13 cellular contexts compared by ENCODE assay signal in genomic region chr1:8651236-8651890, GRCh38.
DNase-seq lines count a peak whose midpoint lies in the region; ATAC-seq and TF ChIP-seq lines count a peak whose summit lies in the region.
"Had no signal": no experiment of that assay in that cellular context is flagged by ENCODE, and none has a peak within 500 bp of the region (broad histone marks: within the 10 kb centered on the region; RNA-seq: fewer than 3 reads in every experiment).

No MANE protein-coding gene starts in this region.

- peaks cover 37% of the 10 kb centered on the region for H3K4me1 Mint-ChIP-seq in activated naive CD4-positive, alpha-beta T cell treated with anti-CD3 and anti-CD28 coated beads, Interleukin-2, amount 50 U/mL, for 24 hours
- peaks cover 66% of the 10 kb centered on the region for H3K4me1 Mint-ChIP-seq in T-helper 2 cell treated with Interferon-gamma antibody and Interleukin-4, amounts not matched to agents 5 μg/mL and 100 μg/mL, for 36 hours (ENCODE audit: low read depth)
- peaks cover 54% of the 10 kb centered on the region for H3K4me1 Mint-ChIP-seq in stimulated activated naive CD8-positive, alpha-beta T cell treated with anti-CD3 and anti-CD28 coated beads, Interleukin-15, amount 100 ng/mL, for 72 hours

- ATAC-seq in stimulated activated naive CD8-positive, alpha-beta T cell treated with anti-CD3 and anti-CD28 coated beads, Interleukin-15, amount 100 ng/mL, for 72 hours = peak; percentile 74
- ATAC-seq in HG02798 (IDR thresholded peaks at IDR 0.05; ENCODE audit: poor library complexity, unreplicated experiment) = no peak
- ATAC-seq: left colon, PC-3 had no signal

- no peak overlapping the region for H3K4me3 Mint-ChIP-seq in activated naive CD4-positive, alpha-beta T cell treated with anti-CD3 and anti-CD28 coated beads, Interleukin-2, amount 50 U/mL, for 24 hours
- H3K4me3 Mint-ChIP-seq in T-helper 2 cell treated with Interferon-gamma antibody and Interleukin-4, amounts not matched to agents 5 μg/mL and 100 μg/mL, for 36 hours = peak overlapping the region; percentile 36
- H3K4me3 Mint-ChIP-seq in stimulated activated naive CD8-positive, alpha-beta T cell treated with anti-CD3 and anti-CD28 coated beads, Interleukin-15, amount 100 ng/mL, for 72 hours = peak overlapping the region in 1 of 2 donors; percentile 56

- no peaks in the 10 kb centered on the region for H3K9me3 ChIP-seq in right atrium auricular region
- H3K9me3 ChIP-seq: transverse colon had no signal

- TF ChIP-seq CTCF in right atrium auricular region (IDR thresholded peaks at IDR 0.05) = no peak

- no peaks in the 10 kb centered on the region for H3K27me3 ChIP-seq in right atrium auricular region
- H3K27me3 ChIP-seq: transverse colon had no signal

- H3K27ac Mint-ChIP-seq in activated naive CD4-positive, alpha-beta T cell treated with anti-CD3 and anti-CD28 coated beads, Interleukin-2, amount 50 U/mL, for 24 hours = peak overlapping the region; percentile 77
- H3K27ac Mint-ChIP-seq in T-helper 2 cell treated with Interferon-gamma antibody and Interleukin-4, amounts not matched to agents 5 μg/mL and 100 μg/mL, for 36 hours = peak overlapping the region; percentile 78
- peak overlapping the region; percentile 33 to 74 for H3K27ac Mint-ChIP-seq in stimulated activated naive CD8-positive, alpha-beta T cell treated with anti-CD3 and anti-CD28 coated beads, Interleukin-15, amount 100 ng/mL, for 72 hours

- no peak for DNase-seq in activated naive CD4-positive, alpha-beta T cell treated with Interleukin-2 at 50 U/mL for 16 hours
- no peak for DNase-seq in T-helper 2 cell treated with Interferon-gamma antibody and Interleukin-4, amounts not matched to agents 5 μg/mL and 100 μg/mL, for 36 hours (ENCODE audit: low spot score)
- DNase-seq in right atrium auricular region (ENCODE audit: low spot score) (no peak), RPMI8226 (no peak), SIG-M5 treated with dmso at 0.1 percent for 504 hours (lab: John Stamatoyannopoulos, UW; ENCODE audit: unreplicated experiment) (no peak)
- no peak for DNase-seq in stimulated activated naive CD8-positive, alpha-beta T cell treated with anti-CD3 and anti-CD28 coated beads, Interleukin-15, amount 100 ng/mL, for 72 hours
- DNase-seq: GM23248, left colon, PC-3, T1000, transverse colon had no signal

- peaks cover 14% of the 10 kb centered on the region for H3K36me3 Mint-ChIP-seq in activated naive CD4-positive, alpha-beta T cell treated with anti-CD3 and anti-CD28 coated beads, Interleukin-2, amount 50 U/mL, for 24 hours
- H3K36me3 Mint-ChIP-seq in T-helper 2 cell treated with Interferon-gamma antibody and Interleukin-4, amounts not matched to agents 5 μg/mL and 100 μg/mL, for 36 hours (ENCODE audit: low read depth) = peaks cover 29% of the 10 kb centered on the region

- no peaks in the 10 kb centered on the region for H3K27me3 Mint-ChIP-seq in activated naive CD4-positive, alpha-beta T cell treated with anti-CD3 and anti-CD28 coated beads, Interleukin-2, amount 50 U/mL, for 24 hours
- no peaks in the 10 kb centered on the region for H3K27me3 Mint-ChIP-seq in T-helper 2 cell treated with Interferon-gamma antibody and Interleukin-4, amounts not matched to agents 5 μg/mL and 100 μg/mL, for 36 hours (ENCODE audit: low read depth)
- no peaks in the 10 kb centered on the region for H3K27me3 Mint-ChIP-seq in stimulated activated naive CD8-positive, alpha-beta T cell treated with anti-CD3 and anti-CD28 coated beads, Interleukin-15, amount 100 ng/mL, for 72 hours

- peak overlapping the region; percentile 26 to 28 for H3K27ac ChIP-seq in right atrium auricular region
- H3K27ac ChIP-seq: GM23248, transverse colon had no signal

- H3K4me3 ChIP-seq in right atrium auricular region = no peak overlapping the region
- H3K4me3 ChIP-seq: GM23248, transverse colon had no signal

- H3K4me1 ChIP-seq in right atrium auricular region = peaks cover 0 to 33% of the 10 kb centered on the region in 2 donors

- no peaks in the 10 kb centered on the region for H3K9me3 Mint-ChIP-seq in activated naive CD4-positive, alpha-beta T cell treated with anti-CD3 and anti-CD28 coated beads, Interleukin-2, amount 50 U/mL, for 24 hours
- H3K9me3 Mint-ChIP-seq in T-helper 2 cell treated with Interferon-gamma antibody and Interleukin-4, amounts not matched to agents 5 μg/mL and 100 μg/mL, for 36 hours = no peaks in the 10 kb centered on the region
- no peaks in the 10 kb centered on the region for H3K9me3 Mint-ChIP-seq in stimulated activated naive CD8-positive, alpha-beta T cell treated with anti-CD3 and anti-CD28 coated beads, Interleukin-15, amount 100 ng/mL, for 72 hours

- peaks cover 5% of the 10 kb centered on the region for H3K36me3 ChIP-seq in right atrium auricular region
